In genomic region chr12:75477137-75477536, GRCh38 we compare ENCODE assay signal across 28 cellular contexts. TPM values are rescaled to one million over a fixed set of nuclear protein-coding genes. Genes with fewer than 3 reads are reported as not detected.
DNase-seq lines count a peak whose midpoint lies in the region; ATAC-seq and FAIRE-seq lines count a peak whose summit lies in the region.
"Had no signal": no experiment of that assay in that cellular context is flagged by ENCODE, and none has a peak within 500 bp of the region (broad histone marks: within the 10 kb centered on the region; RNA-seq: fewer than 3 reads in every experiment).

No MANE protein-coding gene starts in this region.

- H3K4me1 Mint-ChIP-seq in activated T-cell treated with anti-CD3 and anti-CD28 coated beads, Interleukin-2, amount 50 U/mL, for 72 hours (ENCODE audit: low read depth), result peaks cover 67% of the 10 kb centered on the region
- peaks cover 44 to 50% (median 49%) of the 10 kb centered on the region in 3 donors for H3K4me1 Mint-ChIP-seq in CD8-positive, alpha-beta memory T cell
- peaks cover 60% of the 10 kb centered on the region for H3K4me1 Mint-ChIP-seq in activated naive CD8-positive, alpha-beta T cell (ENCODE audit: low read depth)

- CTCF ChIA-PET in CD8-positive, alpha-beta memory T cell (lab: Charles Lee), result interaction anchor here (2.3 to 4.7 kb wide), 2 partner anchors 21 to 40 kb away, joined by 8 to 27 read pairs; no protein-coding TSS in a partner anchor

- peaks cover 14% of the 10 kb centered on the region for H3K27me3 Mint-ChIP-seq in activated T-cell treated with anti-CD3 and anti-CD28 coated beads, Interleukin-2, amount 50 U/mL, for 72 hours (ENCODE audit: low read depth)
- H3K27me3 Mint-ChIP-seq in CD8-positive, alpha-beta memory T cell, result peaks cover 0 to 4% of the 10 kb centered on the region in 2 donors
- no peaks in the 10 kb centered on the region for H3K27me3 Mint-ChIP-seq in activated naive CD8-positive, alpha-beta T cell

- peak overlapping the region; percentile 31 to 58 for H3K4me3 Mint-ChIP-seq in activated T-cell treated with anti-CD3 and anti-CD28 coated beads, Interleukin-2, amount 50 U/mL, for 72 hours
- H3K4me3 Mint-ChIP-seq in CD8-positive, alpha-beta memory T cell, result no peak overlapping the region
- no peak overlapping the region for H3K4me3 Mint-ChIP-seq in activated naive CD8-positive, alpha-beta T cell
- H3K4me3 Mint-ChIP-seq: brain had no signal

- POLR2A ChIA-PET in CD8-positive, alpha-beta memory T cell (lab: Charles Lee), result no interaction called here

- H3K36me3 ChIP-seq in CD8-positive, alpha-beta memory T cell (ENCODE audit: insufficient read depth, low read length), result no peaks in the 10 kb centered on the region
- no peaks in the 10 kb centered on the region for H3K36me3 ChIP-seq in small intestine (ENCODE audit: control insufficient read depth in 2 of 2, insufficient read depth in 2 of 2, low read length in 2 of 2)
- H3K36me3 ChIP-seq: adrenal gland, left lung, stomach, thyroid gland had no signal

- H3K9me3 Mint-ChIP-seq in activated T-cell treated with anti-CD3 and anti-CD28 coated beads, Interleukin-2, amount 50 U/mL, for 72 hours, result no peaks in the 10 kb centered on the region
- peaks cover 0 to 2% (median 0%) of the 10 kb centered on the region in 5 donors for H3K9me3 Mint-ChIP-seq in CD8-positive, alpha-beta memory T cell
- no peaks in the 10 kb centered on the region for H3K9me3 Mint-ChIP-seq in activated naive CD8-positive, alpha-beta T cell (ENCODE audit: low read depth)
- H3K9me3 Mint-ChIP-seq: activated T-helper 2 cell treated with anti-CD3 and anti-CD28 coated beads, Interferon-gamma antibody, Interleukin-2, Interleukin-4, amounts not matched to agents 10 μg/mL and 5 μg/mL and 100 μg/mL, durations not matched to agents 14 hours and 24 hours and 36 hours; brain had no signal

- 70 to 80% (median 79%) methylated on average over 2 of the region's 2 CpGs for WGBS in small intestine, 3 donors

- no peak overlapping the region for H3K27ac ChIP-seq in CD8-positive, alpha-beta memory T cell (ENCODE audit: low read depth, low read length)
- H3K27ac ChIP-seq in small intestine (ENCODE audit: low read depth in 1 of 2, low read length in 1 of 2), result no peak overlapping the region
- H3K27ac ChIP-seq: adrenal gland, stomach, thyroid gland had no signal

- H3K27me3 ChIP-seq in CD8-positive, alpha-beta memory T cell (ENCODE audit: insufficient read depth, low read length, poor library complexity, severe bottlenecking), result no peaks in the 10 kb centered on the region
- no peaks in the 10 kb centered on the region for H3K27me3 ChIP-seq in small intestine (ENCODE audit: control insufficient read depth in 2 of 2, insufficient read depth in 2 of 2, low read length in 2 of 2)
- H3K27me3 ChIP-seq: adrenal gland, left lung, MG63, stomach, thyroid gland had no signal

- peaks cover 41% of the 10 kb centered on the region for H3K4me1 ChIP-seq in CD8-positive, alpha-beta memory T cell (ENCODE audit: insufficient read depth, low read length)
- no peaks in the 10 kb centered on the region for H3K4me1 ChIP-seq in small intestine (ENCODE audit: control insufficient read depth in 2 of 2, insufficient read depth in 1 of 2, low read depth in 1 of 2, low read length in 1 of 2)

- FAIRE-seq in small intestine (lab: Jason Lieb, UNC), result no peak
- FAIRE-seq: endothelial cell of umbilical vein, HTR-8/SVneo had no signal

- peaks cover 2 to 5% of the 10 kb centered on the region in 2 donors for H3K36me3 Mint-ChIP-seq in activated T-cell treated with anti-CD3 and anti-CD28 coated beads, Interleukin-2, amount 50 U/mL, for 72 hours (ENCODE audit: insufficient read depth in 2 of 2)
- H3K36me3 Mint-ChIP-seq in CD8-positive, alpha-beta memory T cell, result peaks cover 0 to 16% (median 0%) of the 10 kb centered on the region in 3 donors
- H3K36me3 Mint-ChIP-seq in activated naive CD8-positive, alpha-beta T cell, result no peaks in the 10 kb centered on the region
- H3K36me3 Mint-ChIP-seq: brain had no signal

- no peak overlapping the region for H3K4me3 ChIP-seq in CD8-positive, alpha-beta memory T cell (ENCODE audit: low read length)
- no peak overlapping the region for H3K4me3 ChIP-seq in small intestine (ENCODE audit: low read depth in 1 of 2, low read length in 2 of 2)
- H3K4me3 ChIP-seq: adrenal gland, left lung, MG63, stomach, thyroid gland had no signal

- no peaks in the 10 kb centered on the region for H3K9me3 ChIP-seq in CD8-positive, alpha-beta memory T cell (ENCODE audit: low read length)
- H3K9me3 ChIP-seq in small intestine (ENCODE audit: control insufficient read depth, low read depth), result no peaks in the 10 kb centered on the region
- H3K9me3 ChIP-seq: left lung, MG63, stomach, thyroid gland had no signal

- peak overlapping the region; percentile 54 for H3K27ac Mint-ChIP-seq in activated T-cell treated with anti-CD3 and anti-CD28 coated beads, Interleukin-2, amount 50 U/mL, for 72 hours
- H3K27ac Mint-ChIP-seq in CD8-positive, alpha-beta memory T cell, result peak overlapping the region in 6 of 8 donors; percentile 26 to 98 (median 60)
- peak overlapping the region; percentile 80 for H3K27ac Mint-ChIP-seq in activated naive CD8-positive, alpha-beta T cell
- H3K27ac Mint-ChIP-seq: activated T-helper 2 cell treated with anti-CD3 and anti-CD28 coated beads, Interferon-gamma antibody, Interleukin-2, Interleukin-4, amounts not matched to agents 10 μg/mL and 5 μg/mL and 100 μg/mL, durations not matched to agents 14 hours and 24 hours and 36 hours; brain had no signal

- DNase-seq in activated T-cell treated with anti-CD3 and anti-CD28 coated beads, Interleukin-2, amount 50 U/mL, for 72 hours, result peak in 1 of 2 donors; percentile 12
- DNase-seq in activated T-cell treated with anti-CD3 and anti-CD28 coated beads, Interleukin-2, amount 50 U/mL, for 1 hour, result no peak
- DNase-seq in CD8-positive, alpha-beta memory T cell, result no peak
- DNase-seq in stimulated activated naive CD8-positive, alpha-beta T cell treated with anti-CD3 and anti-CD28 coated beads, Interleukin-15, Interleukin-2, amounts not matched to agents 100 U/mL and 50 U/mL, for 24 hours, result no peak
- DNase-seq in NCI-H1436 treated with DMSO at 0.1 percent for 48 hours (lab: John Stamatoyannopoulos, UW), result no peak
- DNase-seq in small intestine, result no peak
- DNase-seq: adrenal gland; Calu3; DMS79 treated with DMSO at 0.1 percent for 48 hours; GF-D8; KBM-7; left lung; MG63; NCI-H2081; NCI-H345; NCI-H82; occipital lobe; OCI-M1; stimulated activated CD4-positive, alpha-beta T cell treated with anti-CD3 and anti-CD28 coated beads, Interleukin-15, amount 100 ng/mL, for 24 hours; stomach; T-helper 2 cell; thyroid gland had no signal

- ATAC-seq in activated T-cell treated with anti-CD3 and anti-CD28 coated beads, Interleukin-2, amount 50 U/mL, for 72 hours (replicated peaks in 1 of 2), result peak; percentile 12 to 19
- peak; percentile 24 for ATAC-seq in stimulated activated naive CD8-positive, alpha-beta T cell treated with anti-CD3 and anti-CD28 coated beads, Interleukin-15, Interleukin-2, amounts not matched to agents 100 U/mL and 50 U/mL, for 24 hours
- no peak for ATAC-seq in HG03521 (IDR thresholded peaks at IDR 0.05; ENCODE audit: unreplicated experiment)
- ATAC-seq: left lung had no signal

RNA-seq across cellular contexts. Expression of gene GLIPR1, which starts 3.4 kb away (rescaled TPM):
- total RNA-seq in activated T-cell treated with anti-CD3 and anti-CD28 coated beads, Interleukin-2, amount 50 U/mL, for 72 hours, result 1 to 10 TPM; 6.3 to 10.0 TPM
- total RNA-seq in CD8-positive, alpha-beta memory T cell, result 10 to 100 TPM; 22.2 to 22.8 TPM
- 202 TPM for polyA plus RNA-seq in CD8-positive, alpha-beta memory T cell
- polyA plus RNA-seq in small intestine, result 1 to 10 TPM; 2.5 to 3.2 (median 2.7) TPM

RNA-seq across cellular contexts. Expression of gene KRR1, which starts 34.3 kb away (rescaled TPM):
- 10 to 100 TPM; 78.2 to 80.1 TPM for total RNA-seq in activated T-cell treated with anti-CD3 and anti-CD28 coated beads, Interleukin-2, amount 50 U/mL, for 72 hours
- 100 to 1,000 TPM; 143 to 151 TPM for total RNA-seq in CD8-positive, alpha-beta memory T cell
- polyA plus RNA-seq in CD8-positive, alpha-beta memory T cell, result 76.8 TPM
- polyA plus RNA-seq in small intestine, result 10 to 100 TPM in 2 of 3 donors, 1 to 10 TPM in 1; 10.0 to 21.1 (median 12.3) TPM

Comparison
In these comparisons a context has a peak if more than half of its experiments do, and no peak if none do; other contexts are left out.
1. H3K4me3 Mint-ChIP-seq: peak in activated T-cell treated with anti-CD3 and anti-CD28 coated beads, Interleukin-2, amount 50 U/mL, for 72 hours (2 of 2); none in CD8-positive, alpha-beta memory T cell (0 of 7) and activated naive CD8-positive, alpha-beta T cell (single experiment).
2. Peak in every context shown above with its lines, with median percentiles within 50 percentile points of each other: H3K27ac Mint-ChIP-seq.